35 cellular contexts compared by ENCODE assay signal in genomic region chr12:10910380-10910779, GRCh38. TPM values are rescaled to one million over a fixed set of nuclear protein-coding genes. Genes with fewer than 3 reads are reported as not detected.
"Had no signal": no experiment of that assay in that cellular context is flagged by ENCODE, and none has a peak within 500 bp of the region (broad histone marks: within the 10 kb centered on the region; RNA-seq: fewer than 3 reads in every experiment).

No MANE protein-coding gene starts in this region.

- FAIRE-seq: pancreas had no signal

- H3K4me1 ChIP-seq: pancreas, prostate gland, spleen, suprapubic skin, testis, tibial artery, transverse colon, upper lobe of right lung, uterus had no signal

- ATAC-seq: naive thymus-derived CD8-positive, alpha-beta T cell; natural killer cell treated with Interleukin-12 subunit alpha and Interleukin-12 subunit beta and Interleukin-15 and Interleukin-18, amount 100 ng/mL, for 72 hours; right cardiac atrium; sciatic nerve; stimulated activated memory B cell treated with anti-CD40 and anti-IgM and Interleukin-4, amounts not matched to agents 10 μg/mL and 1 μg/mL and 100 μg/mL, for 72 hours; stimulated activated naive CD8-positive, alpha-beta T cell treated with anti-CD3 and anti-CD28 coated beads, Interleukin-15, amount 100 ng/mL, for 72 hours; stimulated activated naive CD8-positive, alpha-beta T cell treated with anti-CD3 and anti-CD28 coated beads, Interleukin-15, Interleukin-2, amounts not matched to agents 100 U/mL and 50 U/mL, for 24 hours; upper lobe of right lung had no signal

- H3K4me3 ChIP-seq: pancreas, prostate gland, skin epidermis, smooth muscle cell, spleen, suprapubic skin, testis, tibial artery, transverse colon, upper lobe of right lung, uterus had no signal

- H3K4me2 ChIP-seq: smooth muscle cell had no signal

- H3K9me3 ChIP-seq: neutrophil, pancreas, prostate gland, suprapubic skin, testis, transverse colon, uterus had no signal

- H3K27ac ChIP-seq: neutrophil, pancreas, prostate gland, skin epidermis, spleen, suprapubic skin, testis, tibial artery, transverse colon, upper lobe of right lung, uterus had no signal

- DNase-seq: naive thymus-derived CD8-positive, alpha-beta T cell; nephron progenitor cell; nucleus accumbens; pancreas; retina; spleen; stimulated activated CD4-positive, alpha-beta T cell treated with anti-CD3 and anti-CD28 coated beads, Interleukin-12 subunit alpha, Interleukin-12 subunit beta, amount 100 ng/mL, for 4 hours; stimulated activated CD4-positive, alpha-beta T cell treated with anti-CD3 and anti-CD28 coated beads, Interleukin-1b, Interleukin-23, amount 100 ng/mL, for 48 hours; stimulated activated CD4-positive, alpha-beta T cell treated with anti-CD3 and anti-CD28 coated beads, Interleukin-4, amount 100 ng/mL, for 1 hour; stimulated activated CD4-positive, alpha-beta T cell treated with anti-CD3 and anti-CD28 coated beads, Interleukin-4, amount 100 ng/mL, for 4 hours; stimulated activated CD8-positive, alpha-beta memory T cell treated with anti-CD3 and anti-CD28 coated beads, Interleukin-4, amount 100 ng/mL, for 48 hours; stimulated activated naive CD4-positive, alpha-beta T cell; stimulated activated naive CD8-positive, alpha-beta T cell treated with anti-CD3 and anti-CD28 coated beads, Interleukin-15, amount 100 ng/mL, for 72 hours; stimulated activated naive CD8-positive, alpha-beta T cell treated with anti-CD3 and anti-CD28 coated beads, Interleukin-15, Interleukin-2, amounts not matched to agents 100 U/mL and 50 U/mL, for 24 hours; substantia nigra; testis; tibial artery; transverse colon; upper lobe of right lung; uterus had no signal

- H3K27me3 ChIP-seq: neutrophil, pancreas, spleen, suprapubic skin, testis, tibial artery, transverse colon, upper lobe of right lung, uterus had no signal

- H3K36me3 ChIP-seq: neutrophil, pancreas, prostate gland, suprapubic skin, transverse colon, upper lobe of right lung, uterus had no signal

RNA-seq across cellular contexts. Expression of gene TAS2R13, which starts 1.0 kb away (rescaled TPM):
- polyA plus RNA-seq: naive thymus-derived CD8-positive, alpha-beta T cell; pancreas; smooth muscle cell; urinary bladder had no signal

RNA-seq across cellular contexts. Expression of gene PRH2, which starts 18.7 kb away (rescaled TPM):
- total RNA-seq: naive thymus-derived CD8-positive, alpha-beta T cell; natural killer cell treated with Interleukin-12 subunit alpha and Interleukin-12 subunit beta and Interleukin-15 and Interleukin-18, amount 100 ng/mL, for 72 hours; neural crest cell; omental fat pad; osteocyte; pancreas; posterior vena cava; pulmonary artery endothelial cell; sciatic nerve; smooth muscle cell; spleen; transverse colon; upper lobe of right lung; urinary bladder; uterus had no signal
- polyA plus RNA-seq: naive thymus-derived CD8-positive, alpha-beta T cell; right cardiac atrium; smooth muscle cell; urinary bladder had no signal
